9 cellular contexts compared by ENCODE assay signal in genomic region chr9:37423508-37423907, GRCh38. TPM values are rescaled to one million over a fixed set of nuclear protein-coding genes. Genes with fewer than 3 reads are reported as not detected.
A peak's percentile ranks its signal among the peaks of the same experiment; 100 is the strongest.
DNase-seq lines count a peak whose midpoint lies in the region; TF ChIP-seq lines count a peak whose summit lies in the region.
"Had no signal": no experiment of that assay in that cellular context is flagged by ENCODE, and none has a peak within 500 bp of the region (broad histone marks: within the 10 kb centered on the region; RNA-seq: fewer than 3 reads in every experiment).

No MANE protein-coding gene starts in this region.

- H3K4me1 ChIP-seq in suprapubic skin: peaks cover 38% of the 10 kb centered on the region

- H3K9me3 Mint-ChIP-seq in activated CD4-positive, alpha-beta T cell treated with anti-CD3 and anti-CD28 coated beads, Interleukin-2, amount 10 ng/mL, durations not matched to agents 7 days and 5 days: no peaks in the 10 kb centered on the region
- H3K9me3 Mint-ChIP-seq in activated naive CD8-positive, alpha-beta T cell (ENCODE audit: low read depth): no peaks in the 10 kb centered on the region

- peaks cover 2% of the 10 kb centered on the region for H3K36me3 ChIP-seq in kidney epithelial cell (ENCODE audit: control insufficient read depth, insufficient read depth, low read length)
- H3K36me3 ChIP-seq in suprapubic skin: peaks cover 24% of the 10 kb centered on the region

- CTCF ChIA-PET in activated CD4-positive, alpha-beta T cell treated with anti-CD3 and anti-CD28 coated beads, Interleukin-2, amount 10 ng/mL, durations not matched to agents 7 days and 5 days (lab: Charles Lee): interaction anchor here (1.4 to 2.6 kb wide), 3 partner anchors 12 to 15 kb away, joined by 3 to 7 read pairs (median 6); no protein-coding TSS in a partner anchor

- no peak for TF ChIP-seq POLR2A in suprapubic skin (IDR thresholded peaks at IDR 0.05)

- no peaks in the 10 kb centered on the region for H3K27me3 Mint-ChIP-seq in activated CD4-positive, alpha-beta T cell treated with anti-CD3 and anti-CD28 coated beads, Interleukin-2, amount 10 ng/mL, durations not matched to agents 7 days and 5 days
- H3K27me3 Mint-ChIP-seq in activated naive CD8-positive, alpha-beta T cell: no peaks in the 10 kb centered on the region

- H3K9me3 ChIP-seq in suprapubic skin: no peaks in the 10 kb centered on the region

- peak overlapping the region; percentile 90 for H3K4me3 Mint-ChIP-seq in activated CD4-positive, alpha-beta T cell treated with anti-CD3 and anti-CD28 coated beads, Interleukin-2, amount 10 ng/mL, durations not matched to agents 7 days and 5 days
- H3K4me3 Mint-ChIP-seq in activated naive CD8-positive, alpha-beta T cell: peak overlapping the region; percentile 95

- peaks cover 12% of the 10 kb centered on the region for H3K36me3 Mint-ChIP-seq in activated CD4-positive, alpha-beta T cell treated with anti-CD3 and anti-CD28 coated beads, Interleukin-2, amount 10 ng/mL, durations not matched to agents 7 days and 5 days (ENCODE audit: low read depth)
- H3K36me3 Mint-ChIP-seq in activated naive CD8-positive, alpha-beta T cell: peaks cover 3% of the 10 kb centered on the region

- peaks cover 19% of the 10 kb centered on the region for H3K4me1 Mint-ChIP-seq in activated CD4-positive, alpha-beta T cell treated with anti-CD3 and anti-CD28 coated beads, Interleukin-2, amount 10 ng/mL, durations not matched to agents 7 days and 5 days
- H3K4me1 Mint-ChIP-seq in activated naive CD8-positive, alpha-beta T cell (ENCODE audit: low read depth): peaks cover 30% of the 10 kb centered on the region

- POLR2A ChIA-PET in activated CD4-positive, alpha-beta T cell treated with anti-CD3 and anti-CD28 coated beads, Interleukin-2, amount 10 ng/mL, durations not matched to agents 7 days and 5 days (lab: Charles Lee): no interaction called here

- H3K27me3 ChIP-seq in kidney epithelial cell (ENCODE audit: control insufficient read depth, insufficient read depth, low read length) (no peaks in the 10 kb centered on the region), suprapubic skin (no peaks in the 10 kb centered on the region)

- no peak for TF ChIP-seq CTCF in kidney epithelial cell (IDR thresholded peaks at IDR 0.05; ENCODE audit: insufficient read depth, low read length, poor library complexity, severe bottlenecking)
- no peak for TF ChIP-seq CTCF in suprapubic skin (IDR thresholded peaks at IDR 0.05)

- H3K4me3 ChIP-seq in kidney epithelial cell (ENCODE audit: low read depth, low read length) (peak overlapping the region; percentile 74), suprapubic skin (peak overlapping the region; percentile 85)

- TF ChIP-seq EP300 in suprapubic skin (IDR thresholded peaks at IDR 0.05): no peak

- H3K27ac Mint-ChIP-seq in activated CD4-positive, alpha-beta T cell treated with anti-CD3 and anti-CD28 coated beads, Interleukin-2, amount 10 ng/mL, durations not matched to agents 7 days and 5 days: peak overlapping the region; percentile 93
- H3K27ac Mint-ChIP-seq in activated naive CD8-positive, alpha-beta T cell: peak overlapping the region; percentile 70

- 56% methylated on average over 2 of the region's 2 CpGs for WGBS in suprapubic skin

- DNase-seq in activated CD4-positive, alpha-beta T cell treated with anti-CD3 and anti-CD28 coated beads, Interleukin-2, amount 10 ng/mL, durations not matched to agents 7 days and 5 days: no peak
- DNase-seq in activated CD4-positive, alpha-beta T cell treated with anti-CD3 and anti-CD28 coated beads, Interleukin-2, amount 50 U/mL, for 48 hours: no peak
- no peak for DNase-seq in kidney epithelial cell (ENCODE audit: low read depth)
- DNase-seq in suprapubic skin (ENCODE audit: low spot score in 2 of 2): no peak
- DNase-seq in HK-2 (ENCODE audit: unreplicated experiment): no peak
- no peak for DNase-seq in HuH-7 (ENCODE audit: low spot score)
- no peak for DNase-seq in AML-193 (lab: John Stamatoyannopoulos, UW)
- DNase-seq: foreskin melanocyte had no signal

- H3K27ac ChIP-seq in suprapubic skin: peak overlapping the region; percentile 89

RNA-seq across cellular contexts. Expression of gene GRHPR, which starts 1.0 kb away (rescaled TPM):
- 10 to 100 TPM; 49.8 to 53.7 TPM for total RNA-seq in activated CD4-positive, alpha-beta T cell treated with anti-CD3 and anti-CD28 coated beads, Interleukin-2, amount 10 ng/mL, durations not matched to agents 7 days and 5 days
- total RNA-seq in kidney epithelial cell: 119 and 142 TPM in 2 replicates
- 100 to 1,000 TPM; 132 to 156 (median 141) TPM for total RNA-seq in suprapubic skin

RNA-seq across cellular contexts. Expression of gene ZBTB5, which starts 41.7 kb away (rescaled TPM):
- total RNA-seq in activated CD4-positive, alpha-beta T cell treated with anti-CD3 and anti-CD28 coated beads, Interleukin-2, amount 10 ng/mL, durations not matched to agents 7 days and 5 days: 10 to 100 TPM; 10.0 to 10.2 TPM
- total RNA-seq in kidney epithelial cell (12.4 and 14.1 TPM in 2 replicates), suprapubic skin (10 to 100 TPM; 18.0 to 24.7 (median 23.5) TPM)
